ENCODE assay signal across 13 cellular contexts in genomic region chrX:52983526-52983925, GRCh38. TPM values are rescaled to one million over a fixed set of nuclear protein-coding genes. Genes with fewer than 3 reads are reported as not detected.
A peak's percentile ranks its signal among the peaks of the same experiment; 100 is the strongest.
DNase-seq lines count a peak whose midpoint lies in the region; ATAC-seq, FAIRE-seq and TF ChIP-seq lines count a peak whose summit lies in the region.
"Had no signal": no experiment of that assay in that cellular context is flagged by ENCODE, and none has a peak within 500 bp of the region (broad histone marks: within the 10 kb centered on the region; RNA-seq: fewer than 3 reads in every experiment).

No MANE protein-coding gene starts in this region.

- WGBS in heart right ventricle, 2 donors: 6 to 32% methylated on average over 5 of the region's 5 CpGs

- H3K36me3 Mint-ChIP-seq in astrocyte (ENCODE audit: low read depth, unreplicated experiment): no peaks in the 10 kb centered on the region

- peak; percentile 10 for DNase-seq in AG20443 (ENCODE audit: low spot score)
- DNase-seq in astrocyte (ENCODE audit: low read depth): peak; percentile 39
- no peak for DNase-seq in heart right ventricle
- DNase-seq in retinal pigment epithelial cell (ENCODE audit: low read depth): no peak
- DNase-seq in anterior cingulate cortex (lab: John Stamatoyannopoulos, UW): no peak
- no peak for DNase-seq in activated T-cell treated with anti-CD3 and anti-CD28 coated beads, Interleukin-2, amount 50 U/mL, for 48 hours
- DNase-seq: AML-193, mesendoderm, MM.1S, RPMI8226 had no signal

- H3K27me3 Mint-ChIP-seq in astrocyte (ENCODE audit: low read depth, unreplicated experiment): no peaks in the 10 kb centered on the region

- H3K4me1 Mint-ChIP-seq in astrocyte (ENCODE audit: low read depth, unreplicated experiment): peaks cover 22% of the 10 kb centered on the region

- no peak overlapping the region for H3K4me3 Mint-ChIP-seq in astrocyte (ENCODE audit: unreplicated experiment)

- peak overlapping the region; percentile 51 for H2AFZ ChIP-seq in astrocyte (ENCODE audit: low read depth, low read length)

- H3K27ac ChIP-seq in astrocyte (ENCODE audit: low read depth, low read length) (peak overlapping the region; percentile 52), heart right ventricle (peak overlapping the region in 8 of 10 donors; percentile 26 to 73 (median 56))
- H3K27ac ChIP-seq: HL-60 had no signal

- FAIRE-seq in astrocyte (lab: Jason Lieb, UNC): no peak

- peak overlapping the region; percentile 5 for H3K4me3 ChIP-seq in astrocyte (ENCODE audit: insufficient read depth, low read depth, low read length)
- peak overlapping the region in 4 of 10 donors; percentile 20 to 31 (median 25) for H3K4me3 ChIP-seq in heart right ventricle
- H3K4me3 ChIP-seq in retinal pigment epithelial cell (ENCODE audit: low read length): peak overlapping the region; percentile 27

- no peak for TF ChIP-seq CTCF in astrocyte (IDR thresholded peaks at IDR 0.05; ENCODE audit: insufficient read depth, low read depth, low read length)
- no peak for TF ChIP-seq CTCF in heart right ventricle (IDR thresholded peaks at IDR 0.05)
- no peak for TF ChIP-seq CTCF in retinal pigment epithelial cell (conservative IDR thresholded peaks at IDR 0.05; ENCODE audit: low read depth, low read length)

- H3K9ac ChIP-seq in astrocyte (ENCODE audit: low read length): peak overlapping the region; percentile 78

- H3K9me3 Mint-ChIP-seq in astrocyte (ENCODE audit: unreplicated experiment): no peaks in the 10 kb centered on the region

- peak in 1 of 8 donors; percentile 28 for ATAC-seq in heart right ventricle
- no peak for ATAC-seq in HG03378 (IDR thresholded peaks at IDR 0.05; ENCODE audit: unreplicated experiment)
- no peak for ATAC-seq in GM19455 (IDR thresholded peaks at IDR 0.05; ENCODE audit: unreplicated experiment)

- H4K20me1 ChIP-seq in astrocyte (ENCODE audit: insufficient read depth, low read length): no peaks in the 10 kb centered on the region

- peaks cover 21% of the 10 kb centered on the region for H3K4me1 ChIP-seq in astrocyte (ENCODE audit: insufficient read depth, low read length)
- peaks cover 0 to 18% (median 0%) of the 10 kb centered on the region in 9 donors for H3K4me1 ChIP-seq in heart right ventricle

- H3K27me3 ChIP-seq in astrocyte (ENCODE audit: insufficient read depth, low read length) (no peaks in the 10 kb centered on the region), heart right ventricle (peaks cover 0 to 68% (median 0%) of the 10 kb centered on the region in 7 donors)

- intact Hi-C loops in heart right ventricle (cut with DNase I): no loop called here

- peak overlapping the region; percentile 83 for H3K4me2 ChIP-seq in astrocyte (ENCODE audit: low read length)

- H3K79me2 ChIP-seq in astrocyte (ENCODE audit: insufficient read depth, low read length): peaks cover 11% of the 10 kb centered on the region

- H3K36me3 ChIP-seq in astrocyte (ENCODE audit: insufficient read depth, low read length) (no peaks in the 10 kb centered on the region), heart right ventricle (no peaks in the 10 kb centered on the region)

- H3K9me3 ChIP-seq in astrocyte (ENCODE audit: insufficient read depth, low read depth, low read length): no peaks in the 10 kb centered on the region
- no peaks in the 10 kb centered on the region for H3K9me3 ChIP-seq in heart right ventricle

- H3K27ac Mint-ChIP-seq in astrocyte (ENCODE audit: unreplicated experiment): peak overlapping the region; percentile 63

RNA-seq across cellular contexts. Expression of gene FAM156A, which starts 25.2 kb away (rescaled TPM):
- total RNA-seq in astrocyte: 24.1 and 24.2 TPM in 2 replicates
- total RNA-seq in heart right ventricle: 1 to 10 TPM; 5.5 to 9.4 (median 7.1) TPM
- 10 to 100 TPM; 11.9 to 12.4 TPM for polyA plus RNA-seq in heart right ventricle

Comparison
In these comparisons a context has a peak if more than half of its experiments do, and no peak if none do; other contexts are left out.
1. DNase-seq: peak in AG20443 (single experiment) and astrocyte (single experiment); none in heart right ventricle (0 of 2), retinal pigment epithelial cell (single experiment), anterior cingulate cortex (0 of 58) and activated T-cell treated with anti-CD3 and anti-CD28 coated beads, Interleukin-2, amount 50 U/mL, for 48 hours (0 of 2).